In genomic region chr15:43423793-43424192, GRCh38 we compare ENCODE assay signal across 18 cellular contexts. TPM values are rescaled to one million over a fixed set of nuclear protein-coding genes. Genes with fewer than 3 reads are reported as not detected.
DNase-seq lines count a peak whose midpoint lies in the region; ATAC-seq and TF ChIP-seq lines count a peak whose summit lies in the region.
"Had no signal": no experiment of that assay in that cellular context is flagged by ENCODE, and none has a peak within 500 bp of the region (broad histone marks: within the 10 kb centered on the region; RNA-seq: fewer than 3 reads in every experiment).

No MANE protein-coding gene starts in this region.

- H3K27me3 Mint-ChIP-seq in activated naive CD4-positive, alpha-beta T cell treated with anti-CD3 and anti-CD28 coated beads, Interleukin-2, amount 50 U/mL, for 24 hours, result no peaks in the 10 kb centered on the region
- H3K27me3 Mint-ChIP-seq in chondrocyte (ENCODE audit: low read depth) (no peaks in the 10 kb centered on the region), CD14-positive monocyte (ENCODE audit: low read depth in 3 of 3) (peaks cover 0 to 3% (median 0%) of the 10 kb centered on the region in 3 donors)
- no peaks in the 10 kb centered on the region for H3K27me3 Mint-ChIP-seq in activated naive CD8-positive, alpha-beta T cell treated with anti-CD3 and anti-CD28 coated beads for 36 hours
- H3K27me3 Mint-ChIP-seq in CD8-positive, alpha-beta memory T cell, result no peaks in the 10 kb centered on the region

- H3K4me1 Mint-ChIP-seq in activated naive CD4-positive, alpha-beta T cell treated with anti-CD3 and anti-CD28 coated beads, Interleukin-2, amount 50 U/mL, for 24 hours, result peaks cover 17% of the 10 kb centered on the region
- peaks cover 6% of the 10 kb centered on the region for H3K4me1 Mint-ChIP-seq in chondrocyte (ENCODE audit: low read depth)
- H3K4me1 Mint-ChIP-seq in CD14-positive monocyte, result no peaks in the 10 kb centered on the region
- peaks cover 9% of the 10 kb centered on the region for H3K4me1 Mint-ChIP-seq in activated naive CD8-positive, alpha-beta T cell treated with anti-CD3 and anti-CD28 coated beads for 36 hours
- peaks cover 2 to 13% (median 10%) of the 10 kb centered on the region in 3 donors for H3K4me1 Mint-ChIP-seq in CD8-positive, alpha-beta memory T cell
- H3K4me1 Mint-ChIP-seq: H9 had no signal

- no peak overlapping the region for H3K4me3 ChIP-seq in HUES6 (ENCODE audit: low read depth, low read length)
- no peak overlapping the region for H3K4me3 ChIP-seq in CD8-positive, alpha-beta memory T cell (ENCODE audit: low read length)

- no peaks in the 10 kb centered on the region for H3K27me3 ChIP-seq in HUES6 (ENCODE audit: control insufficient read depth, insufficient read depth, low read length)
- no peaks in the 10 kb centered on the region for H3K27me3 ChIP-seq in CD8-positive, alpha-beta memory T cell (ENCODE audit: insufficient read depth, low read length, poor library complexity, severe bottlenecking)

- peak overlapping the region; percentile 85 for H3K27ac Mint-ChIP-seq in activated naive CD4-positive, alpha-beta T cell treated with anti-CD3 and anti-CD28 coated beads, Interleukin-2, amount 50 U/mL, for 24 hours
- peak overlapping the region in 1 of 2 donors; percentile 14 for H3K27ac Mint-ChIP-seq in activated naive CD4-positive, alpha-beta T cell treated with anti-CD3 and anti-CD28 coated beads, Interleukin-2, amount 50 U/mL, for 72 hours
- peak overlapping the region; percentile 50 for H3K27ac Mint-ChIP-seq in chondrocyte (ENCODE audit: unreplicated experiment)
- no peak overlapping the region for H3K27ac Mint-ChIP-seq in CD14-positive monocyte
- no peak overlapping the region for H3K27ac Mint-ChIP-seq in activated naive CD8-positive, alpha-beta T cell treated with anti-CD3 and anti-CD28 coated beads for 36 hours
- H3K27ac Mint-ChIP-seq in CD8-positive, alpha-beta memory T cell, result peak overlapping the region in 2 of 8 donors; percentile 0 to 76

- H3K4me1 ChIP-seq in HUES6 (ENCODE audit: control insufficient read depth, insufficient read depth, low read length), result no peaks in the 10 kb centered on the region
- no peaks in the 10 kb centered on the region for H3K4me1 ChIP-seq in CD8-positive, alpha-beta memory T cell (ENCODE audit: insufficient read depth, low read length)
- H3K4me1 ChIP-seq: Caco-2 had no signal

- no peak overlapping the region for H3K9ac ChIP-seq in HUES6 (ENCODE audit: low read length)

- TF ChIP-seq CTCF in chondrocyte (IDR thresholded peaks at IDR 0.05), result no peak
- TF ChIP-seq CTCF in CD14-positive monocyte (IDR thresholded peaks at IDR 0.05), result no peak

- H3K9me3 ChIP-seq in HUES6 (ENCODE audit: control insufficient read depth, insufficient read depth, low read depth, low read length), result no peaks in the 10 kb centered on the region
- no peaks in the 10 kb centered on the region for H3K9me3 ChIP-seq in CD8-positive, alpha-beta memory T cell (ENCODE audit: low read length)
- H3K9me3 ChIP-seq: Caco-2 had no signal

- peaks cover 29% of the 10 kb centered on the region for H3K36me3 Mint-ChIP-seq in activated naive CD4-positive, alpha-beta T cell treated with anti-CD3 and anti-CD28 coated beads, Interleukin-2, amount 50 U/mL, for 24 hours
- H3K36me3 Mint-ChIP-seq in activated naive CD4-positive, alpha-beta T cell treated with anti-CD3 and anti-CD28 coated beads, Interleukin-2, amount 50 U/mL, for 72 hours, result no peaks in the 10 kb centered on the region
- H3K36me3 Mint-ChIP-seq in chondrocyte (ENCODE audit: low read depth) (peaks cover 45% of the 10 kb centered on the region), CD14-positive monocyte (peaks cover 32 to 46% of the 10 kb centered on the region in 2 donors)
- H3K36me3 Mint-ChIP-seq in activated naive CD8-positive, alpha-beta T cell treated with anti-CD3 and anti-CD28 coated beads for 36 hours, result peaks cover 24% of the 10 kb centered on the region
- peaks cover 7 to 79% (median 26%) of the 10 kb centered on the region in 3 donors for H3K36me3 Mint-ChIP-seq in CD8-positive, alpha-beta memory T cell

- ATAC-seq in activated naive CD4-positive, alpha-beta T cell treated with anti-CD3 and anti-CD28 coated beads, Interleukin-2, amount 50 U/mL, for 72 hours, result no peak

- H3K9me3 Mint-ChIP-seq in activated naive CD4-positive, alpha-beta T cell treated with anti-CD3 and anti-CD28 coated beads, Interleukin-2, amount 50 U/mL, for 24 hours, result no peaks in the 10 kb centered on the region
- H3K9me3 Mint-ChIP-seq in activated naive CD4-positive, alpha-beta T cell treated with anti-CD3 and anti-CD28 coated beads, Interleukin-2, amount 50 U/mL, for 72 hours, result no peaks in the 10 kb centered on the region
- H3K9me3 Mint-ChIP-seq in chondrocyte (ENCODE audit: low read depth), result no peaks in the 10 kb centered on the region
- H3K9me3 Mint-ChIP-seq in CD14-positive monocyte, result no peaks in the 10 kb centered on the region
- H3K9me3 Mint-ChIP-seq in activated naive CD8-positive, alpha-beta T cell treated with anti-CD3 and anti-CD28 coated beads for 36 hours, result no peaks in the 10 kb centered on the region
- H3K9me3 Mint-ChIP-seq in CD8-positive, alpha-beta memory T cell, result no peaks in the 10 kb centered on the region
- H3K9me3 Mint-ChIP-seq: H9 had no signal

- DNase-seq in activated naive CD4-positive, alpha-beta T cell treated with anti-CD3 and anti-CD28 coated beads, Interleukin-2, amount 50 U/mL, for 72 hours (ENCODE audit: low spot score in 2 of 2), result no peak
- no peak for DNase-seq in chondrocyte (ENCODE audit: low spot score)
- DNase-seq in renal cortical epithelial cell (ENCODE audit: low read depth), result peak; percentile 49
- DNase-seq in CD14-positive monocyte (ENCODE audit: low spot score), result no peak
- no peak for DNase-seq in activated naive CD8-positive, alpha-beta T cell treated with anti-CD3 and anti-CD28 coated beads for 36 hours
- DNase-seq in CD8-positive, alpha-beta memory T cell, result no peak
- DNase-seq: 8988T; C1 segment of cervical spinal cord; Caco-2; EL; H9; NCI-H1417 treated with DMSO at 0.1 percent for 48 hours; NCI-H1930; NCI-H446; NK-92 treated with Interleukin-12 subunit alpha and Interleukin-12 subunit beta, amount 100 ng/mL, for 24 hours; SHP77 treated with DMSO at 0.1 percent for 48 hours had no signal

- POLR2A ChIA-PET in CD8-positive, alpha-beta memory T cell (lab: Charles Lee), result no interaction called here

- 0 out of 2 replicates have a peak overlapping the region, but pooled peaks have one; percentile 14 for H3K27ac ChIP-seq in HUES6 (ENCODE audit: low read depth, low read length)
- H3K27ac ChIP-seq in CD8-positive, alpha-beta memory T cell (ENCODE audit: low read depth, low read length), result no peak overlapping the region

- intact Hi-C loops in CD14-positive monocyte (cut with micrococcal nuclease), result no loop called here

- CTCF ChIA-PET in CD8-positive, alpha-beta memory T cell (lab: Charles Lee), result no interaction called here

- H3K36me3 ChIP-seq in HUES6 (ENCODE audit: control insufficient read depth, insufficient read depth, low read length), result peaks cover 85% of the 10 kb centered on the region
- peaks cover 9% of the 10 kb centered on the region for H3K36me3 ChIP-seq in CD8-positive, alpha-beta memory T cell (ENCODE audit: insufficient read depth, low read length)

- H3K4me3 Mint-ChIP-seq in activated naive CD4-positive, alpha-beta T cell treated with anti-CD3 and anti-CD28 coated beads, Interleukin-2, amount 50 U/mL, for 24 hours, result no peak overlapping the region
- H3K4me3 Mint-ChIP-seq in chondrocyte (ENCODE audit: unreplicated experiment), result no peak overlapping the region
- no peak overlapping the region for H3K4me3 Mint-ChIP-seq in CD14-positive monocyte
- H3K4me3 Mint-ChIP-seq in activated naive CD8-positive, alpha-beta T cell treated with anti-CD3 and anti-CD28 coated beads for 36 hours, result no peak overlapping the region
- H3K4me3 Mint-ChIP-seq in CD8-positive, alpha-beta memory T cell, result no peak overlapping the region
- H3K4me3 Mint-ChIP-seq: H9 had no signal

RNA-seq across cellular contexts. Expression of gene TUBGCP4, which starts 52.9 kb away (rescaled TPM):
- 10 to 100 TPM; 40.1 to 45.0 TPM for total RNA-seq in activated naive CD4-positive, alpha-beta T cell treated with anti-CD3 and anti-CD28 coated beads, Interleukin-2, amount 50 U/mL, for 72 hours
- total RNA-seq in chondrocyte, result 11.1 to 16.1 TPM (median 11.7 TPM) in 3 replicates
- total RNA-seq in renal cortical epithelial cell, result 14.2 and 22.4 TPM in 2 replicates
- polyA plus RNA-seq in CD14-positive monocyte, result 1 to 10 TPM; 6.1 to 7.6 TPM
- total RNA-seq in activated naive CD8-positive, alpha-beta T cell treated with anti-CD3 and anti-CD28 coated beads for 36 hours, result 10 to 100 TPM; 38.0 to 38.3 TPM
- total RNA-seq in CD8-positive, alpha-beta memory T cell, result 10 to 100 TPM; 39.1 to 44.0 TPM
- polyA plus RNA-seq in CD8-positive, alpha-beta memory T cell, result 11.3 TPM

RNA-seq across cellular contexts. Expression of gene ZSCAN29, which starts 53.0 kb away (rescaled TPM):
- 10 to 100 TPM; 17.0 to 22.7 TPM for total RNA-seq in activated naive CD4-positive, alpha-beta T cell treated with anti-CD3 and anti-CD28 coated beads, Interleukin-2, amount 50 U/mL, for 72 hours
- total RNA-seq in chondrocyte (18.9 to 22.3 TPM (median 19.7 TPM) in 3 replicates), renal cortical epithelial cell (32.9 and 35.1 TPM in 2 replicates)
- 1 to 10 TPM; 2.6 to 4.3 TPM for polyA plus RNA-seq in CD14-positive monocyte
- total RNA-seq in activated naive CD8-positive, alpha-beta T cell treated with anti-CD3 and anti-CD28 coated beads for 36 hours, result 10 to 100 TPM; 23.2 to 26.8 TPM
- 10 to 100 TPM; 25.3 to 26.6 TPM for total RNA-seq in CD8-positive, alpha-beta memory T cell
- polyA plus RNA-seq in CD8-positive, alpha-beta memory T cell, result 7.5 TPM

Comparison
In these comparisons a context has a peak if more than half of its experiments do, and no peak if none do; other contexts are left out.
1. H3K27ac Mint-ChIP-seq: peak in activated naive CD4-positive, alpha-beta T cell treated with anti-CD3 and anti-CD28 coated beads, Interleukin-2, amount 50 U/mL, for 24 hours (single experiment) and chondrocyte (single experiment); none in CD14-positive monocyte (0 of 7) and activated naive CD8-positive, alpha-beta T cell treated with anti-CD3 and anti-CD28 coated beads for 36 hours (single experiment).